In the genomic region with DNA sequence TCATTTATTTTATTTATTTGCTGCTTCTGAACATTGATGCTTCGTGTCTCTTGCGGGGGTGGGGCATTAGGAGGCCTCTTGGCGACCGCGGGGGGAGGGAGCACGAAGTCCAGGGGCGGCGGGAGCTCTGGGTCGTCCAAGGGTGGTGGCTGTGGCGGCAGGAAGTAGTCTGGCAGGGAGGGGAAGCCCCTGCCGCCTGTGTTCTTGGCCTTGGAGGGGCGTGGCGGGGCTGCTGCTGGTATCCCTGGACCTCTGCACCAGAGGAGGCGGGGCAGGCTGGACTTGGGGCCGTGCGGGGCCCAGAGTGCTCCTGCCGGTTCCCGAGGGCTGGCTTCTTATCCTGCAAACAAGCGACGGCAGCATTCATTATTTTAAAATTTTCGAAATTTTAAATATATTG, we compare ENCODE assay signal across 9 cellular contexts.
DNase-seq lines count a peak whose midpoint lies in the region; ATAC-seq and TF ChIP-seq lines count a peak whose summit lies in the region.
"Had no signal": no experiment of that assay in that cellular context is flagged by ENCODE, and none has a peak within 500 bp of the region (broad histone marks: within the 10 kb centered on the region; RNA-seq: fewer than 3 reads in every experiment).

No MANE protein-coding gene starts in this region.

- no peak for DNase-seq in activated naive CD8-positive, alpha-beta T cell treated with anti-CD3 and anti-CD28 coated beads, Interleukin-2, amount 10 ng/mL, durations not matched to agents 7 days and 5 days
- no peak for DNase-seq in natural killer cell treated with Interleukin-12 subunit alpha and Interleukin-12 subunit beta and Interleukin-15 and Interleukin-18, amount 100 ng/mL, for 72 hours (ENCODE audit: low spot score)
- DNase-seq in DMS 273 (lab: John Stamatoyannopoulos, UW; ENCODE audit: unreplicated experiment), result no peak
- no peak for DNase-seq in NCI-H345 (lab: John Stamatoyannopoulos, UW)
- DNase-seq in NCI-H1417 treated with DMSO at 0.1 percent for 48 hours (lab: John Stamatoyannopoulos, UW), result no peak
- DNase-seq in CD4-positive, alpha-beta T cell, result no peak

- H3K9me3 Mint-ChIP-seq in activated naive CD8-positive, alpha-beta T cell treated with anti-CD3 and anti-CD28 coated beads, Interleukin-2, amount 10 ng/mL, durations not matched to agents 7 days and 5 days, result no peaks in the 10 kb centered on the region
- H3K9me3 Mint-ChIP-seq in natural killer cell treated with Interleukin-12 subunit alpha and Interleukin-12 subunit beta and Interleukin-15 and Interleukin-18, amount 100 ng/mL, for 72 hours, result no peaks in the 10 kb centered on the region
- no peaks in the 10 kb centered on the region for H3K9me3 Mint-ChIP-seq in CD4-positive, alpha-beta T cell

- ATAC-seq in GM18868 (IDR thresholded peaks at IDR 0.05; ENCODE audit: unreplicated experiment) (peak; percentile 97), HG02759 (IDR thresholded peaks at IDR 0.05; ENCODE audit: unreplicated experiment) (peak; percentile 100)
- ATAC-seq in activated naive CD8-positive, alpha-beta T cell treated with anti-CD3 and anti-CD28 coated beads, Interleukin-2, amount 10 ng/mL, durations not matched to agents 7 days and 5 days (ENCODE audit: low read depth), result peak; percentile 68
- ATAC-seq in natural killer cell treated with Interleukin-12 subunit alpha and Interleukin-12 subunit beta and Interleukin-15 and Interleukin-18, amount 100 ng/mL, for 72 hours, result peak; percentile 72 to 79
- ATAC-seq in CD4-positive, alpha-beta T cell (ENCODE audit: poor library complexity), result no peak

- H3K4me3 Mint-ChIP-seq in activated naive CD8-positive, alpha-beta T cell treated with anti-CD3 and anti-CD28 coated beads, Interleukin-2, amount 10 ng/mL, durations not matched to agents 7 days and 5 days, result no peak overlapping the region
- no peak overlapping the region for H3K4me3 Mint-ChIP-seq in natural killer cell treated with Interleukin-12 subunit alpha and Interleukin-12 subunit beta and Interleukin-15 and Interleukin-18, amount 100 ng/mL, for 72 hours
- H3K4me3 Mint-ChIP-seq in CD4-positive, alpha-beta T cell, result no peak overlapping the region

- H3K27me3 Mint-ChIP-seq in activated naive CD8-positive, alpha-beta T cell treated with anti-CD3 and anti-CD28 coated beads, Interleukin-2, amount 10 ng/mL, durations not matched to agents 7 days and 5 days, result peaks cover 11% of the 10 kb centered on the region
- H3K27me3 Mint-ChIP-seq in natural killer cell treated with Interleukin-12 subunit alpha and Interleukin-12 subunit beta and Interleukin-15 and Interleukin-18, amount 100 ng/mL, for 72 hours, result peaks cover 15 to 16% of the 10 kb centered on the region in 2 donors
- peaks cover 4% of the 10 kb centered on the region for H3K27me3 Mint-ChIP-seq in CD4-positive, alpha-beta T cell

- no peaks in the 10 kb centered on the region for H3K36me3 Mint-ChIP-seq in activated naive CD8-positive, alpha-beta T cell treated with anti-CD3 and anti-CD28 coated beads, Interleukin-2, amount 10 ng/mL, durations not matched to agents 7 days and 5 days
- H3K36me3 Mint-ChIP-seq in natural killer cell treated with Interleukin-12 subunit alpha and Interleukin-12 subunit beta and Interleukin-15 and Interleukin-18, amount 100 ng/mL, for 72 hours, result no peaks in the 10 kb centered on the region
- H3K36me3 Mint-ChIP-seq in CD4-positive, alpha-beta T cell (ENCODE audit: low read depth), result no peaks in the 10 kb centered on the region

- CTCF ChIA-PET in CD4-positive, alpha-beta T cell (lab: Charles Lee), result no interaction called here

- intact Hi-C loops in CD4-positive, alpha-beta T cell (cut with DNase I, micrococcal nuclease), result no loop called here

- H3K27ac ChIP-seq in CD4-positive, alpha-beta T cell (ENCODE audit: low read depth, low read length), result no peak overlapping the region
- H3K27ac ChIP-seq: HL-60 had no signal

- H3K27me3 ChIP-seq in CD4-positive, alpha-beta T cell (ENCODE audit: control insufficient read depth, insufficient read depth, low read length), result no peaks in the 10 kb centered on the region

- H3K4me1 Mint-ChIP-seq in activated naive CD8-positive, alpha-beta T cell treated with anti-CD3 and anti-CD28 coated beads, Interleukin-2, amount 10 ng/mL, durations not matched to agents 7 days and 5 days, result no peaks in the 10 kb centered on the region
- H3K4me1 Mint-ChIP-seq in natural killer cell treated with Interleukin-12 subunit alpha and Interleukin-12 subunit beta and Interleukin-15 and Interleukin-18, amount 100 ng/mL, for 72 hours (ENCODE audit: low read depth in 2 of 2), result peaks cover 0 to 4% of the 10 kb centered on the region in 2 donors
- H3K4me1 Mint-ChIP-seq in CD4-positive, alpha-beta T cell (ENCODE audit: low read depth), result no peaks in the 10 kb centered on the region

- no peak overlapping the region for H3K27ac Mint-ChIP-seq in activated naive CD8-positive, alpha-beta T cell treated with anti-CD3 and anti-CD28 coated beads, Interleukin-2, amount 10 ng/mL, durations not matched to agents 7 days and 5 days
- no peak overlapping the region for H3K27ac Mint-ChIP-seq in natural killer cell treated with Interleukin-12 subunit alpha and Interleukin-12 subunit beta and Interleukin-15 and Interleukin-18, amount 100 ng/mL, for 72 hours
- no peak overlapping the region for H3K27ac Mint-ChIP-seq in CD4-positive, alpha-beta T cell

- TF ChIP-seq CTCF in CD4-positive, alpha-beta T cell (IDR thresholded peaks at IDR 0.05), result no peak

- no peaks in the 10 kb centered on the region for H3K9me3 ChIP-seq in CD4-positive, alpha-beta T cell (ENCODE audit: control insufficient read depth, low read length)

- POLR2A ChIA-PET in activated naive CD8-positive, alpha-beta T cell treated with anti-CD3 and anti-CD28 coated beads, Interleukin-2, amount 10 ng/mL, durations not matched to agents 7 days and 5 days (lab: Charles Lee), result no interaction called here
- POLR2A ChIA-PET in CD4-positive, alpha-beta T cell (lab: Charles Lee), result no interaction called here
